Comparison of ENCODE assay signal across 8 cellular contexts in the genomic region with DNA sequence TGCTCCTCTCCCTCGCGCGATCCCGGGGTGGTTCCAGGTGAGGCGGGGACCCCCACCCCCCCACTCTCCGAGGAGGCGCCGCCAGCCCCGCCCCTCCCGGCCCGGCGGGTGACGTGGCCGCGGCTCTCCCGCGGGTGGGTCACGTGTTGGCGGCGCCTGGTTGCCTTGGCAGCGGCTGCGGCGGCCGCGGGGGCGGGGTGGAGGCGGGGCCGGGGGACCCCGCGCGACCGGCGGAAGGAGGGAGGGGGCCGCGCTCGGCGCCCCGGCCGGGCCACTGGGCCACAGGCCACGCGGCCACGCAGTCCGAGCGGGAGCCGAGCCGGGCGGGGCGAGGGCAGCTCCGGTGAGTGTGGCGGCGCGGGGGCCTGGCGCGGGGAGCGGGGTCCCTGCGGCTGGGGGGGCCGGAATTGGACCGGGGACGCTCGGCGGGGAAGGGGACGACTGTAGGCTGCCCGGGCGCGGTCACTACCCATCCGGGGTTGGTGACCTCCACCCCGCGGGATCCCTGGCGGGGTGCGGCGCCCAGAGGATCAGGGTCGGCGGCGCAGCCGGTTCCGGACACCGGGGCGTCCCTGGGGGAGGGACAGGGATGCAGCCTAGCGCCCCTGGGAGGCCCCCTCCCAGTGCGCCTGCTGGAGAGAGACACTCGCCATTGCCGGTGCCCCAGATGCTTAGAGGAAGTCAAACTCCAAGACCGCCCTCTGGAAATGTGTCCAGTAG. TPM values are rescaled to one million over a fixed set of nuclear protein-coding genes. Genes with fewer than 3 reads are reported as not detected.
DNase-seq lines count a peak whose midpoint lies in the region; ATAC-seq and TF ChIP-seq lines count a peak whose summit lies in the region.

A gene (plus strand): TSS at position 257 of the 720 bp plus-strand sequence. CDS start 5,382 bp downstream, outside the sequence.

- H3K27ac Mint-ChIP-seq in activated T-helper 2 cell treated with anti-CD3 and anti-CD28 coated beads, Interferon-gamma antibody, Interleukin-2, Interleukin-4, amounts not matched to agents 10 μg/mL and 5 μg/mL and 100 μg/mL, durations not matched to agents 14 hours and 24 hours and 36 hours: peak within 1 kb of the TSS; percentile 89
- peak within 1 kb of the TSS; percentile 46 to 86 (median 85) for H3K27ac Mint-ChIP-seq in nephron

- DNase-seq in GM19238 (ENCODE audit: insufficient read length, low spot score): peak; percentile 84
- peak; percentile 81 for DNase-seq in RKO (ENCODE audit: low spot score)
- peak; percentile 78 for DNase-seq in activated T-helper 2 cell treated with anti-CD3 and anti-CD28 coated beads, Interferon-gamma antibody, Interleukin-2, Interleukin-4, amounts not matched to agents 10 μg/mL and 5 μg/mL and 100 μg/mL, durations not matched to agents 14 hours and 24 hours and 36 hours (ENCODE audit: low spot score)
- DNase-seq in fibroblast of peridontal ligament (ENCODE audit: extremely low read depth): peak; percentile 47
- DNase-seq in stimulated activated naive CD8-positive, alpha-beta T cell treated with anti-CD3 and anti-CD28 coated beads, Interleukin-15, Interleukin-2, amounts not matched to agents 100 U/mL and 50 U/mL, for 24 hours: peak; percentile 92

- intact Hi-C loops in activated T-helper 2 cell treated with anti-CD3 and anti-CD28 coated beads, Interferon-gamma antibody, Interleukin-2, Interleukin-4, amounts not matched to agents 10 μg/mL and 5 μg/mL and 100 μg/mL, durations not matched to agents 14 hours and 24 hours and 36 hours (cut with micrococcal nuclease): loop anchor here (1.0 kb wide), 2 partner anchors 7 to 31 kb away; a partner anchor contains a TSS

- ATAC-seq in HG03521 (IDR thresholded peaks at IDR 0.05; ENCODE audit: unreplicated experiment): peak; percentile 68
- peak; percentile 71 for ATAC-seq in stimulated activated naive CD8-positive, alpha-beta T cell treated with anti-CD3 and anti-CD28 coated beads, Interleukin-15, Interleukin-2, amounts not matched to agents 100 U/mL and 50 U/mL, for 24 hours

- no peaks in the 10 kb centered on the region for H3K9me3 ChIP-seq in BLaER1

- peaks cover 22% of the 10 kb centered on the region for H3K36me3 Mint-ChIP-seq in activated T-helper 2 cell treated with anti-CD3 and anti-CD28 coated beads, Interferon-gamma antibody, Interleukin-2, Interleukin-4, amounts not matched to agents 10 μg/mL and 5 μg/mL and 100 μg/mL, durations not matched to agents 14 hours and 24 hours and 36 hours (ENCODE audit: low read depth)
- H3K36me3 Mint-ChIP-seq in nephron (ENCODE audit: low read depth): peaks cover 6% of the 10 kb centered on the region

- no peaks in the 10 kb centered on the region; the same call in 1 of the 2 replicates for H4K20me1 ChIP-seq in BLaER1

- no peaks in the 10 kb centered on the region for H3K27me3 ChIP-seq in BLaER1

- H3K4me1 Mint-ChIP-seq in activated T-helper 2 cell treated with anti-CD3 and anti-CD28 coated beads, Interferon-gamma antibody, Interleukin-2, Interleukin-4, amounts not matched to agents 10 μg/mL and 5 μg/mL and 100 μg/mL, durations not matched to agents 14 hours and 24 hours and 36 hours (ENCODE audit: low read depth): peaks cover 34% of the 10 kb centered on the region
- peaks cover 16% of the 10 kb centered on the region for H3K4me1 Mint-ChIP-seq in nephron

- H3K9ac ChIP-seq in BLaER1: peak within 1 kb of the TSS; percentile 95

- H3K36me3 ChIP-seq in BLaER1: peaks cover 32% of the 10 kb centered on the region

- peak within 1 kb of the TSS; percentile 93 for H3K4me3 Mint-ChIP-seq in activated T-helper 2 cell treated with anti-CD3 and anti-CD28 coated beads, Interferon-gamma antibody, Interleukin-2, Interleukin-4, amounts not matched to agents 10 μg/mL and 5 μg/mL and 100 μg/mL, durations not matched to agents 14 hours and 24 hours and 36 hours (ENCODE audit: low read depth)
- peak within 1 kb of the TSS; percentile 85 to 89 (median 88) for H3K4me3 Mint-ChIP-seq in nephron

- H3K4me2 ChIP-seq in BLaER1: peak within 1 kb of the TSS; percentile 96

- peaks cover 82% of the 10 kb centered on the region for H3K4me1 ChIP-seq in BLaER1

- no peaks in the 10 kb centered on the region for H3K27me3 Mint-ChIP-seq in activated T-helper 2 cell treated with anti-CD3 and anti-CD28 coated beads, Interferon-gamma antibody, Interleukin-2, Interleukin-4, amounts not matched to agents 10 μg/mL and 5 μg/mL and 100 μg/mL, durations not matched to agents 14 hours and 24 hours and 36 hours (ENCODE audit: low read depth)
- no peaks in the 10 kb centered on the region for H3K27me3 Mint-ChIP-seq in nephron (ENCODE audit: low read depth)

- no peaks in the 10 kb centered on the region for H3K9me3 Mint-ChIP-seq in activated T-helper 2 cell treated with anti-CD3 and anti-CD28 coated beads, Interferon-gamma antibody, Interleukin-2, Interleukin-4, amounts not matched to agents 10 μg/mL and 5 μg/mL and 100 μg/mL, durations not matched to agents 14 hours and 24 hours and 36 hours
- H3K9me3 Mint-ChIP-seq in nephron: no peaks in the 10 kb centered on the region

- TF ChIP-seq CTCF in nephron (IDR thresholded peaks at IDR 0.05; ENCODE audit: unreplicated experiment in 3 of 3): no peak

- H3K27ac ChIP-seq in BLaER1: peak within 1 kb of the TSS; percentile 98

- peak within 1 kb of the TSS; percentile 97 for H3K4me3 ChIP-seq in BLaER1

RNA-seq across cellular contexts. Expression of the gene that starts here (rescaled TPM):
- 53.5 and 53.8 TPM in 2 replicates for total RNA-seq in activated T-helper 2 cell treated with anti-CD3 and anti-CD28 coated beads, Interferon-gamma antibody, Interleukin-2, Interleukin-4, amounts not matched to agents 10 μg/mL and 5 μg/mL and 100 μg/mL, durations not matched to agents 14 hours and 24 hours and 36 hours

Comparison
In these comparisons a context has a peak if more than half of its experiments do, and no peak if none do; other contexts are left out.
1. Peak in every context shown above with its lines: DNase-seq, ATAC-seq, H3K4me3 ChIP-seq and H3K27ac ChIP-seq.